9 cellular contexts compared by ENCODE assay signal in genomic region chr1:10835423-10836421, GRCh38. TPM values are rescaled to one million over a fixed set of nuclear protein-coding genes. Genes with fewer than 3 reads are reported as not detected.
A peak's percentile ranks its signal among the peaks of the same experiment; 100 is the strongest.
DNase-seq lines count a peak whose midpoint lies in the region; TF ChIP-seq lines count a peak whose summit lies in the region.
"Had no signal": no experiment of that assay in that cellular context is flagged by ENCODE, and none has a peak within 500 bp of the region (broad histone marks: within the 10 kb centered on the region; RNA-seq: fewer than 3 reads in every experiment).

No MANE protein-coding gene starts in this region.

- TF ChIP-seq CTCF in 22Rv1 (IDR thresholded peaks at IDR 0.05) (peak; percentile 46), foreskin fibroblast (IDR thresholded peaks at IDR 0.05; ENCODE audit: low read depth, low read length) (no peak), stomach (IDR thresholded peaks at IDR 0.05) (no peak), vagina (IDR thresholded peaks at IDR 0.05) (no peak), lower leg skin (IDR thresholded peaks at IDR 0.05) (no peak)

- TF ChIP-seq POLR2A in stomach (IDR thresholded peaks at IDR 0.05): no peak
- TF ChIP-seq POLR2A in vagina (IDR thresholded peaks at IDR 0.05): no peak
- no peak for TF ChIP-seq POLR2A in lower leg skin (IDR thresholded peaks at IDR 0.05)

- DNase-seq in HPDE6-E6E7 (ENCODE audit: extremely low spot score) (peak; percentile 50), NCI-H82 treated with DMSO at 0.1 percent for 48 hours (lab: John Stamatoyannopoulos, UW; ENCODE audit: unreplicated experiment) (peak; percentile 83), foreskin fibroblast (peak; percentile 12 to 37), stomach (peak; percentile 73), vagina (ENCODE audit: extremely low spot score in 2 of 2) (no peak), lower leg skin (ENCODE audit: low spot score in 2 of 2) (no peak), inferior parietal cortex (ENCODE audit: extremely low spot score) (no peak)
- DNase-seq: activated B cell treated with CpG ODN at 0.5 μM for 24 hours had no signal

- peaks cover 9 to 14% (median 10%) of the 10 kb centered on the region in 4 donors for H3K4me1 ChIP-seq in stomach
- H3K4me1 ChIP-seq in vagina: peaks cover 15% of the 10 kb centered on the region

- WGBS in stomach, 5 donors: 19 to 31% (median 25%) methylated on average over 33 to 44 of the region's 44 CpGs
- 36 to 54% methylated on average over 20 to 40 of the region's 44 CpGs for WGBS in lower leg skin, 2 donors

- H3K9me3 ChIP-seq in stomach (no peaks in the 10 kb centered on the region), vagina (no peaks in the 10 kb centered on the region)

- H3K36me3 ChIP-seq in stomach: no peaks in the 10 kb centered on the region
- H3K36me3 ChIP-seq in vagina: no peaks in the 10 kb centered on the region

- peak overlapping the region; percentile 49 for H3K27ac ChIP-seq in 22Rv1
- no peak overlapping the region for H3K27ac ChIP-seq in stomach
- H3K27ac ChIP-seq in vagina: no peak overlapping the region

- no peak for TF ChIP-seq EP300 in stomach (IDR thresholded peaks at IDR 0.05)

- H3K27me3 ChIP-seq in stomach (peaks cover 0 to 62% (median 23%) of the 10 kb centered on the region in 3 donors), vagina (no peaks in the 10 kb centered on the region)

- H3K4me3 ChIP-seq in foreskin fibroblast (ENCODE audit: low read depth in 1 of 2, low read length in 2 of 2): no peak overlapping the region
- peak overlapping the region in 1 of 4 donors; percentile 11 for H3K4me3 ChIP-seq in stomach
- no peak overlapping the region for H3K4me3 ChIP-seq in vagina
- H3K4me3 ChIP-seq in lower leg skin (ENCODE audit: low read depth, poor library complexity, severe bottlenecking): no peak overlapping the region

- intact Hi-C loops in stomach (cut with DNase I; ENCODE audit: low total_unique reads) (no loop called here), vagina (cut with DNase I) (no loop called here), lower leg skin (cut with DNase I; ENCODE audit: low total_unique reads) (no loop called here)

RNA-seq across cellular contexts. Expression of gene CASZ1, which starts 39.3 kb away (rescaled TPM):
- total RNA-seq in stomach (100 to 1,000 TPM in 2 of 5 donors, 10 to 100 TPM in 3; 24.6 to 166 (median 66.5) TPM), vagina (30.7 TPM), lower leg skin (100 to 1,000 TPM; 140 to 210 (median 169) TPM)
- 10 to 100 TPM in 1 of 3 donors, 1 to 10 TPM in 2; 6.0 to 11.8 (median 6.5) TPM for polyA plus RNA-seq in stomach

Comparison
In these comparisons a context has a peak if more than half of its experiments do, and no peak if none do; other contexts are left out.
1. DNase-seq: peak in HPDE6-E6E7 (single experiment), NCI-H82 treated with DMSO at 0.1 percent for 48 hours (single experiment), foreskin fibroblast (2 of 2) and stomach (single experiment); none in vagina (0 of 2), lower leg skin (0 of 2) and inferior parietal cortex (single experiment).